Comparison of ENCODE assay signal across 17 cellular contexts in genomic region chr6:72761767-72762166, GRCh38.
DNase-seq lines count a peak whose midpoint lies in the region; ATAC-seq and TF ChIP-seq lines count a peak whose summit lies in the region.
"Had no signal": no experiment of that assay in that cellular context is flagged by ENCODE, and none has a peak within 500 bp of the region (broad histone marks: within the 10 kb centered on the region; RNA-seq: fewer than 3 reads in every experiment).

No MANE protein-coding gene starts in this region.

- H3K9me3 Mint-ChIP-seq in mesothelial cell of epicardium: peaks cover 4% of the 10 kb centered on the region
- H3K9me3 Mint-ChIP-seq: CD4-positive, CD25-positive, alpha-beta regulatory T cell had no signal

- in situ Hi-C loops in brain microvascular endothelial cell (cut with HindIII; ENCODE audit: low pct_ligation_motif_present, low sequenced_read_pairs): no loop called here

- peaks cover 37% of the 10 kb centered on the region for H3K4me1 Mint-ChIP-seq in mesothelial cell of epicardium
- H3K4me1 Mint-ChIP-seq: B cell had no signal

- peak overlapping the region; percentile 58 for H3K27ac Mint-ChIP-seq in mesothelial cell of epicardium
- H3K27ac Mint-ChIP-seq: B cell; CD4-positive, CD25-positive, alpha-beta regulatory T cell had no signal

- peak overlapping the region; percentile 34 for H3K4me3 ChIP-seq in cardiac muscle cell
- no peak overlapping the region for H3K4me3 ChIP-seq in fibroblast of villous mesenchyme (ENCODE audit: low read depth, low read length)
- no peak overlapping the region for H3K4me3 ChIP-seq in smooth muscle cell
- H3K4me3 ChIP-seq in brain microvascular endothelial cell (ENCODE audit: low read depth, low read length): no peak overlapping the region
- H3K4me3 ChIP-seq: GM12878, PC-9 had no signal

- TF ChIP-seq CTCF in cardiac muscle cell (IDR thresholded peaks at IDR 0.05; ENCODE audit: low read depth, low read length): no peak
- TF ChIP-seq CTCF in fibroblast of villous mesenchyme (IDR thresholded peaks at IDR 0.05; ENCODE audit: insufficient read depth, low read depth, low read length): no peak
- TF ChIP-seq CTCF in mesothelial cell of epicardium (IDR thresholded peaks at IDR 0.05; ENCODE audit: unreplicated experiment): no peak
- TF ChIP-seq CTCF in smooth muscle cell (IDR thresholded peaks at IDR 0.05; ENCODE audit: borderline replicate concordance, insufficient read depth, poor library complexity, severe bottlenecking): no peak
- TF ChIP-seq CTCF in brain microvascular endothelial cell (IDR thresholded peaks at IDR 0.05; ENCODE audit: low read depth, low read length, missing control alignments): no peak

- no peaks in the 10 kb centered on the region for H3K27me3 ChIP-seq in cardiac muscle cell
- no peaks in the 10 kb centered on the region for H3K27me3 ChIP-seq in smooth muscle cell (ENCODE audit: low read depth)
- no peaks in the 10 kb centered on the region for H3K27me3 ChIP-seq in brain microvascular endothelial cell (replicated peaks)

- H2AFZ ChIP-seq in smooth muscle cell (ENCODE audit: low read depth): peak overlapping the region; percentile 53
- H2AFZ ChIP-seq: PC-9 had no signal

- H3K4me1 ChIP-seq in cardiac muscle cell (ENCODE audit: low read depth) (peaks cover 62% of the 10 kb centered on the region), smooth muscle cell (ENCODE audit: low read depth) (peaks cover 6% of the 10 kb centered on the region)

- no peak overlapping the region for H3K9ac ChIP-seq in smooth muscle cell (ENCODE audit: low read depth)

- no peaks in the 10 kb centered on the region for H3K79me2 ChIP-seq in smooth muscle cell (ENCODE audit: low read depth)

- H3K4me3 Mint-ChIP-seq in mesothelial cell of epicardium: peak overlapping the region; percentile 0
- H3K4me3 Mint-ChIP-seq: B cell; CD4-positive, CD25-positive, alpha-beta regulatory T cell had no signal

- ATAC-seq in left cardiac atrium (no peak), left lobe of liver (no peak)
- ATAC-seq: GM12878 had no signal

- 15% methylated on average over 5 of the region's 5 CpGs for WGBS in smooth muscle cell (ENCODE audit: low lambda C conversion rate)

- peaks cover 6% of the 10 kb centered on the region for H3F3A ChIP-seq in smooth muscle cell (ENCODE audit: low read depth)

- no peaks in the 10 kb centered on the region for H3K27me3 Mint-ChIP-seq in mesothelial cell of epicardium (ENCODE audit: low read depth)
- H3K27me3 Mint-ChIP-seq: B cell; CD4-positive, CD25-positive, alpha-beta regulatory T cell had no signal

- H3K27ac ChIP-seq in cardiac muscle cell (peak overlapping the region; percentile 95), smooth muscle cell (ENCODE audit: low read depth) (peak overlapping the region; percentile 34), brain microvascular endothelial cell (no peak overlapping the region)
- H3K27ac ChIP-seq: PC-9, RWPE1 had no signal

- H3K9me3 ChIP-seq in cardiac muscle cell (ENCODE audit: low read depth) (no peaks in the 10 kb centered on the region), smooth muscle cell (replicated peaks; ENCODE audit: low read depth) (no peaks in the 10 kb centered on the region)

- H3K36me3 ChIP-seq in cardiac muscle cell: no peaks in the 10 kb centered on the region
- no peaks in the 10 kb centered on the region for H3K36me3 ChIP-seq in smooth muscle cell (ENCODE audit: low read depth)
- H3K36me3 ChIP-seq in brain microvascular endothelial cell (replicated peaks): no peaks in the 10 kb centered on the region

- no peaks in the 10 kb centered on the region for H3K36me3 Mint-ChIP-seq in mesothelial cell of epicardium
- H3K36me3 Mint-ChIP-seq: CD4-positive, CD25-positive, alpha-beta regulatory T cell had no signal

- DNase-seq in cardiac muscle cell (ENCODE audit: low read depth in 1 of 2, low spot score in 1 of 2) (peak in 1 of 2 donors; percentile 89), left cardiac atrium (no peak), fibroblast of villous mesenchyme (ENCODE audit: low read depth) (peak; percentile 35), mesothelial cell of epicardium (ENCODE audit: low spot score in 2 of 2, unreplicated experiment in 2 of 2) (no peak), smooth muscle cell (lab: John Stamatoyannopoulos, UW; ENCODE audit: unreplicated experiment) (no peak), brain microvascular endothelial cell (no peak), left lobe of liver (ENCODE audit: low spot score) (no peak), NCI-H446 (lab: John Stamatoyannopoulos, UW) (no peak)
- DNase-seq: CD4-positive, CD25-positive, alpha-beta regulatory T cell; COR-L47; KG1; NCI-H187; NCI-H526 treated with DMSO at 0.1 percent for 48 hours; PC-9 had no signal

- H4K20me1 ChIP-seq in smooth muscle cell (ENCODE audit: low read depth): no peaks in the 10 kb centered on the region

- intact Hi-C loops in left cardiac atrium (cut with DNase I): no loop called here

- H3K4me2 ChIP-seq in smooth muscle cell: peak overlapping the region; percentile 40
- H3K4me2 ChIP-seq: PC-9 had no signal
